In the genomic region with DNA sequence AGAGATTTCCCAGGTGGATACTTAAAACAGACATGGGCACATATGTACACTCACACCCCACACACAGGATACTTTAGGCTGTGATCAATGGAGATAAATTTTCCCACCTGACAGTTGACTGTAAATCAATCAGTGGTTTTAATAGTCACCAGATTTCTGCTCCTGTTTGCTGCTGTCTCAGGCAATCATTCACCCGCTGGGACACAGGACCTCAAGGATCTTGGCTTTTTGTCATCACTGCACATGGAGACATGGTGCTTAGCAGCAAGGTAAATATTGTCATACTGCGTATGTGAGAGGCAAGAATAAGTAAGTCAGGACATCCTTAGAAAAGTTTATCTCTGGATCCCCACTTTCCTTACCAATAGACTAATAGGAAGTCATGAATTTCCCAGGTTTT, we compare ENCODE assay signal across 17 cellular contexts.
DNase-seq lines count a peak whose midpoint lies in the region; ATAC-seq and TF ChIP-seq lines count a peak whose summit lies in the region.
"Had no signal": no experiment of that assay in that cellular context is flagged by ENCODE, and none has a peak within 500 bp of the region (broad histone marks: within the 10 kb centered on the region; RNA-seq: fewer than 3 reads in every experiment).

No MANE protein-coding gene starts in this region.

- POLR2A ChIA-PET in PC-9 (lab: Charles Lee; ENCODE audit: unreplicated experiment) = no interaction called here

- H3K4me3 ChIP-seq in LNCaP clone FGC (ENCODE audit: low read depth, low read length) (no peak overlapping the region), WERI-Rb-1 (ENCODE audit: low read depth, low read length) (no peak overlapping the region), stomach (no peak overlapping the region), PC-9 (no peak overlapping the region)
- H3K4me3 ChIP-seq: BLaER1 had no signal

- peak; percentile 54 for TF ChIP-seq EP300 in stomach (IDR thresholded peaks at IDR 0.05)

- H3K27me3 ChIP-seq in WERI-Rb-1 (ENCODE audit: insufficient read depth, low read depth, severe bottlenecking) = no peaks in the 10 kb centered on the region
- no peaks in the 10 kb centered on the region for H3K27me3 ChIP-seq in stomach
- no peaks in the 10 kb centered on the region for H3K27me3 ChIP-seq in PC-9 (ENCODE audit: insufficient read depth, low read depth)
- H3K27me3 ChIP-seq: BLaER1 had no signal

- H3K27ac ChIP-seq in WERI-Rb-1 (peak overlapping the region; percentile 39; the same call in 1 of the 2 replicates), stomach (peak overlapping the region; percentile 59 to 97 (median 83)), PC-9 (no peak overlapping the region)
- H3K27ac ChIP-seq: BLaER1 had no signal

- H3K36me3 ChIP-seq in WERI-Rb-1 (no peaks in the 10 kb centered on the region), stomach (no peaks in the 10 kb centered on the region), PC-9 (ENCODE audit: low read depth) (no peaks in the 10 kb centered on the region)
- H3K36me3 ChIP-seq: BLaER1 had no signal

- H3K4me1 ChIP-seq in stomach (peaks cover 50 to 95% (median 87%) of the 10 kb centered on the region in 4 donors), PC-9 (replicated peaks; ENCODE audit: insufficient read depth) (peaks cover 7% of the 10 kb centered on the region; the same call in 1 of the 2 replicates)
- H3K4me1 ChIP-seq: BLaER1 had no signal

- CTCF ChIA-PET in PC-9 (lab: Charles Lee) = interaction anchor here (0.6 kb wide), 1 partner anchor 768 kb away, joined by 3 read pairs; no protein-coding TSS in a partner anchor

- DNase-seq in LNCaP clone FGC (ENCODE audit: low read depth) (peak; percentile 96), WERI-Rb-1 (no peak), left colon (peak in 1 of 2 donors; percentile 53), stomach (peak; percentile 30), PC-9 (no peak), head of caudate nucleus (no peak)
- DNase-seq: activated T-cell treated with anti-CD3 and anti-CD28 coated beads, Interleukin-2, amount 50 U/mL, for 48 hours; cerebellar nuclear complex; DND-41; kidney glomerular epithelial cell; MV-4-11; naive thymus-derived CD8-positive, alpha-beta T cell; retina; stimulated activated CD4-positive, alpha-beta T cell treated with anti-CD3 and anti-CD28 coated beads, Interleukin-2, amount 100 ng/mL, for 24 hours; T1000 had no signal

- TF ChIP-seq POLR2A in stomach (IDR thresholded peaks at IDR 0.05) = no peak

- H3K79me2 ChIP-seq in PC-9 (ENCODE audit: low read depth) = no peaks in the 10 kb centered on the region

- H2AFZ ChIP-seq in PC-9 = no peak overlapping the region

- H3K9me3 ChIP-seq in WERI-Rb-1 (ENCODE audit: severe bottlenecking) (no peaks in the 10 kb centered on the region), stomach (no peaks in the 10 kb centered on the region), PC-9 (ENCODE audit: insufficient read depth, low read depth) (peaks cover 3% of the 10 kb centered on the region; the same call in 1 of the 2 replicates)
- H3K9me3 ChIP-seq: BLaER1 had no signal

- H3F3A ChIP-seq in PC-9 (ENCODE audit: insufficient read depth, low read depth) = no peaks in the 10 kb centered on the region; the same call in 1 of the 2 replicates

- no peaks in the 10 kb centered on the region for H4K20me1 ChIP-seq in PC-9 (ENCODE audit: insufficient read depth)
- H4K20me1 ChIP-seq: BLaER1 had no signal

- intact Hi-C loops in left colon (cut with DNase I, micrococcal nuclease) (no loop called here), stomach (cut with DNase I; ENCODE audit: low total_unique reads) (loop anchor here (10.0 kb wide), 1 partner anchor 50 kb away; no protein-coding TSS in a partner anchor), PC-9 (cut with micrococcal nuclease; ENCODE audit: unreplicated experiment) (loop anchor here (5.0 kb wide), 1 partner anchor 38 kb away; no protein-coding TSS in a partner anchor), head of caudate nucleus (cut with DNase I) (no loop called here)

- no peak overlapping the region for H3K4me2 ChIP-seq in PC-9
- H3K4me2 ChIP-seq: BLaER1 had no signal

- H3K9me2 ChIP-seq in PC-9 (ENCODE audit: insufficient read depth) = no peaks in the 10 kb centered on the region

- no peak for TF ChIP-seq CTCF in LNCaP clone FGC (IDR thresholded peaks at IDR 0.05; ENCODE audit: control insufficient read depth, extremely low read depth, insufficient read depth)
- TF ChIP-seq CTCF in WERI-Rb-1 (IDR thresholded peaks at IDR 0.05; ENCODE audit: low read depth, low read length) = no peak
- TF ChIP-seq CTCF in stomach (IDR thresholded peaks at IDR 0.05) = no peak
- TF ChIP-seq CTCF in PC-9 (conservative IDR thresholded peaks at IDR 0.05) = no peak

- no TSS peak for BruUV-seq in PC-9 (replicated peaks; lab: Mats Ljungman, UMichigan)

- WGBS in stomach, 5 donors = 25 to 53% (median 48%) methylated on average over 2 of the region's 2 CpGs

- peak; percentile 18 for ATAC-seq in left colon
- ATAC-seq in HG02610 (IDR thresholded peaks at IDR 0.05; ENCODE audit: unreplicated experiment) = no peak
- ATAC-seq: naive thymus-derived CD8-positive, alpha-beta T cell had no signal

Comparison
In these comparisons a context has a peak if more than half of its experiments do, and no peak if none do; other contexts are left out.
1. DNase-seq: peak in LNCaP clone FGC (single experiment) and stomach (single experiment); none in WERI-Rb-1 (single experiment), PC-9 (0 of 2) and head of caudate nucleus (0 of 42).
2. intact Hi-C loops: an anchor here in stomach (10.0 kb wide) and PC-9 (5.0 kb wide); none called in left colon and head of caudate nucleus.